1 cellular context compared by ENCODE assay signal in genomic region chr1:234619071-234619480, GRCh38.
TF ChIP-seq lines count a peak whose summit lies in the region.

No MANE protein-coding gene starts in this region.

TF ChIP-seq in GM23338, 12 proteins besides CTCF, POLR2A, EP300 and RAD21 (continued from another document):
- no peak for TF ChIP-seq ZNF462 (CRISPR knock-in tag; IDR thresholded peaks at IDR 0.05)
- no peak for TF ChIP-seq JUNB (IDR thresholded peaks at IDR 0.05; ENCODE audit: unreplicated experiment)
